30 cellular contexts compared by ENCODE assay signal in the genomic region with DNA sequence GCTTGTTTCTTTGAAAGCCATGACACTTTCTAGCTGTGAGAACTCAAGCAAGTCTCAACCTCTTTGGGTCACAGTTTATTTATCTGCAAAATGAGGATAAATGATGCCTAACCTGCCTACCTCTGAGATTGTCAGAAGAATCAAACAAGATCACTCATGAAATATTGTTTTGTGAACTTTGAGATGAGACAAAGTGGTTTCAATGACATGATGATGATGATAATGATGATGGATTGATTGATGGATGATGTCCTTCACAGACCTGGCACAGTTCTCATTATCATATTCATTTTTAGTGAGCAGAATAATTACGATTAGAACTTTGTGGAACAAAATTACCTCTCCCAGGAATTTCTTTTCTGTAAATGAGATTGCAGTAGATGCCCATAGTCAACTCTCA.
"Had no signal": no experiment of that assay in that cellular context is flagged by ENCODE, and none has a peak within 500 bp of the region (broad histone marks: within the 10 kb centered on the region; RNA-seq: fewer than 3 reads in every experiment).

No MANE protein-coding gene starts in this region.

- H3K9me3 Mint-ChIP-seq: brain had no signal

- ATAC-seq: activated CD4-positive, alpha-beta T cell treated with anti-CD3 and anti-CD28 coated beads for 36 hours; activated CD4-positive, CD25-positive, alpha-beta regulatory T cell treated with anti-CD3 and anti-CD28 coated beads, Interleukin-2, amount 50 U/mL, for 24 hours; activated CD8-positive, alpha-beta T cell treated with anti-CD3 and anti-CD28 coated beads, Interleukin-2, amount 10 ng/mL, durations not matched to agents 7 days and 5 days; activated naive CD8-positive, alpha-beta T cell treated with anti-CD3 and anti-CD28 coated beads, Interleukin-2, amount 50 U/mL, for 24 hours; Right ventricle myocardium inferior had no signal

- H3K36me3 ChIP-seq: MG63 had no signal

- H3K4me3 ChIP-seq: MG63, PC-9 had no signal

- H3K27ac Mint-ChIP-seq: activated CD4-positive, alpha-beta T cell treated with anti-CD3 and anti-CD28 coated beads for 36 hours; activated CD8-positive, alpha-beta T cell treated with anti-CD3 and anti-CD28 coated beads, Interleukin-2, amount 10 ng/mL, durations not matched to agents 7 days and 5 days; activated naive CD8-positive, alpha-beta T cell treated with anti-CD3 and anti-CD28 coated beads, Interleukin-2, amount 50 U/mL, for 24 hours; activated T-helper 1 cell treated with anti-CD3 and anti-CD28 coated beads, Interleukin-12 subunit alpha, Interleukin-12 subunit beta, Interleukin-2, Interleukin-4 antibody, amounts not matched to agents 30 ng/mL and 10 ng/mL and 1 ng/mL, durations not matched to agents 14 hours and 24 hours and 36 hours; T-helper 1 cell treated with Interleukin-12 subunit alpha and Interleukin-12 subunit beta and Interleukin-4 antibody, amounts not matched to agents 30 μg/mL and 1 μg/mL, for 36 hours; T-helper 2 cell treated with Interferon-gamma antibody and Interleukin-4, amounts not matched to agents 5 μg/mL and 100 μg/mL, for 36 hours had no signal

- H3K4me1 Mint-ChIP-seq: brain had no signal

- H3K36me3 Mint-ChIP-seq: brain had no signal

- H3K27me3 Mint-ChIP-seq: activated CD4-positive, alpha-beta T cell treated with anti-CD3 and anti-CD28 coated beads for 36 hours; activated CD4-positive, alpha-beta T cell treated with anti-CD3 and anti-CD28 coated beads, Interleukin-2, amount 10 ng/mL, durations not matched to agents 7 days and 5 days; activated naive CD4-positive, alpha-beta T cell treated with anti-CD3 and anti-CD28 coated beads, Interleukin-2, amount 10 ng/mL, durations not matched to agents 7 days and 5 days; activated naive CD8-positive, alpha-beta T cell; activated naive CD8-positive, alpha-beta T cell treated with anti-CD3 and anti-CD28 coated beads, Interleukin-2, amount 50 U/mL, for 24 hours; activated T-cell treated with anti-CD3 and anti-CD28 coated beads, Interleukin-2, amount 50 U/mL, for 24 hours had no signal

- DNase-seq: activated CD4-positive, alpha-beta T cell treated with anti-CD3 and anti-CD28 coated beads for 36 hours; activated CD4-positive, alpha-beta T cell treated with anti-CD3 and anti-CD28 coated beads, Interleukin-2, amount 10 ng/mL, durations not matched to agents 7 days and 5 days; activated CD4-positive, alpha-beta T cell treated with anti-CD3 and anti-CD28 coated beads, Interleukin-2, amount 50 U/mL, for 48 hours; activated CD8-positive, alpha-beta T cell treated with anti-CD3 and anti-CD28 coated beads, Interleukin-2, amount 10 ng/mL, durations not matched to agents 7 days and 5 days; activated effector memory CD4-positive, alpha-beta T cell treated with Interleukin-2 at 50 U/mL for 16 hours; activated naive CD4-positive, alpha-beta T cell treated with anti-CD3 and anti-CD28 coated beads, Interleukin-2, amount 10 ng/mL, durations not matched to agents 7 days and 5 days; activated naive CD8-positive, alpha-beta T cell treated with anti-CD3 and anti-CD28 coated beads, Interleukin-2, amount 50 U/mL, for 24 hours; activated T-cell treated with anti-CD3 and anti-CD28 coated beads, Interleukin-2, amount 50 U/mL, for 24 hours; anterior cingulate cortex; central memory CD4-positive, alpha-beta T cell; Kasumi-1; MG63; NCI-H1048; NCI-H1105 treated with DMSO at 0.1 percent for 48 hours; NCI-H1436; NCI-H1694; NCI-H2029; NCI-H345; NCI-H524 treated with DMSO at 0.1 percent for 48 hours; NK-92 treated with Interleukin-12 subunit alpha and Interleukin-12 subunit beta, amount 100 ng/mL, for 24 hours; PC-9; SW 1271 had no signal

- H3K27ac ChIP-seq: PC-9, RWPE1 had no signal

- H3K9me3 ChIP-seq: MG63 had no signal

- H3K4me3 Mint-ChIP-seq: activated CD4-positive, alpha-beta T cell treated with anti-CD3 and anti-CD28 coated beads for 36 hours; activated CD4-positive, alpha-beta T cell treated with anti-CD3 and anti-CD28 coated beads, Interleukin-2, amount 10 ng/mL, durations not matched to agents 7 days and 5 days; activated CD8-positive, alpha-beta T cell treated with anti-CD3 and anti-CD28 coated beads, Interleukin-2, amount 10 ng/mL, durations not matched to agents 7 days and 5 days; activated naive CD4-positive, alpha-beta T cell treated with anti-CD3 and anti-CD28 coated beads, Interleukin-2, amount 10 ng/mL, durations not matched to agents 7 days and 5 days; activated naive CD8-positive, alpha-beta T cell treated with anti-CD3 and anti-CD28 coated beads, Interleukin-2, amount 50 U/mL, for 24 hours; activated T-cell treated with anti-CD3 and anti-CD28 coated beads, Interleukin-2, amount 50 U/mL, for 24 hours; activated T-helper 1 cell treated with anti-CD3 and anti-CD28 coated beads, Interleukin-12 subunit alpha, Interleukin-12 subunit beta, Interleukin-2, Interleukin-4 antibody, amounts not matched to agents 30 ng/mL and 10 ng/mL and 1 ng/mL, durations not matched to agents 14 hours and 24 hours and 36 hours; brain; T-helper 1 cell treated with Interleukin-12 subunit alpha and Interleukin-12 subunit beta and Interleukin-4 antibody, amounts not matched to agents 30 μg/mL and 1 μg/mL, for 36 hours; T-helper 2 cell treated with Interferon-gamma antibody and Interleukin-4, amounts not matched to agents 5 μg/mL and 100 μg/mL, for 36 hours had no signal
